Comparison of ENCODE assay signal across 35 cellular contexts in genomic region chr1:235145639-235146038, GRCh38.
"Had no signal": no experiment of that assay in that cellular context is flagged by ENCODE, and none has a peak within 500 bp of the region (broad histone marks: within the 10 kb centered on the region; RNA-seq: fewer than 3 reads in every experiment).

No MANE protein-coding gene starts in this region.

- H3K4me3 ChIP-seq: ascending aorta, cardiac muscle cell had no signal

- DNase-seq: activated B cell treated with CpG ODN at 0.5 μM for 24 hours; activated CD4-positive, alpha-beta memory T cell treated with anti-CD3 and anti-CD28 coated beads, Interleukin-2, amount 10 ng/mL, durations not matched to agents 7 days and 5 days; activated CD4-positive, alpha-beta T cell treated with anti-CD3 and anti-CD28 coated beads for 1 hour; activated CD4-positive, alpha-beta T cell treated with anti-CD3 and anti-CD28 coated beads for 36 hours; activated CD4-positive, alpha-beta T cell treated with anti-CD3 and anti-CD28 coated beads, Interleukin-2, amount 10 ng/mL, durations not matched to agents 7 days and 5 days; activated CD4-positive, alpha-beta T cell treated with anti-CD3 and anti-CD28 coated beads, Interleukin-2, amount 50 U/mL, for 48 hours; activated CD8-positive, alpha-beta memory T cell treated with anti-CD3 and anti-CD28 coated beads, Interleukin-2, amount 10 ng/mL, durations not matched to agents 7 days and 5 days; activated CD8-positive, alpha-beta memory T cell treated with anti-CD3 and anti-CD28 coated beads, Interleukin-2, amount 50 U/mL, for 48 hours; activated CD8-positive, alpha-beta T cell treated with anti-CD3 and anti-CD28 coated beads, Interleukin-2, amount 10 ng/mL, durations not matched to agents 7 days and 5 days; activated effector memory CD4-positive, alpha-beta T cell treated with Interleukin-2 at 50 U/mL for 16 hours; activated gamma-delta T cell; activated naive CD4-positive, alpha-beta T cell treated with anti-CD3 and anti-CD28 coated beads, Interleukin-2, amount 10 ng/mL, durations not matched to agents 7 days and 5 days; activated naive CD4-positive, alpha-beta T cell treated with Interleukin-2 at 50 U/mL for 16 hours; activated naive CD8-positive, alpha-beta T cell treated with anti-CD3 and anti-CD28 coated beads, Interleukin-2, amount 10 ng/mL, durations not matched to agents 7 days and 5 days; activated naive CD8-positive, alpha-beta T cell treated with anti-CD3 and anti-CD28 coated beads, Interleukin-2, amount 50 U/mL, for 24 hours; activated T-cell treated with anti-CD3 and anti-CD28 coated beads, Interleukin-2, amount 50 U/mL, for 4 hours; amygdala; anterior cingulate cortex; caudate nucleus; cerebellar nuclear complex; T-helper 1 cell; T-helper 2 cell; T-helper 9 cell had no signal

- H3K4me3 Mint-ChIP-seq: activated B cell treated with CpG ODN at 0.5 μM for 24 hours; activated CD4-positive, alpha-beta memory T cell treated with anti-CD3 and anti-CD28 coated beads, Interleukin-2, amount 10 ng/mL, durations not matched to agents 7 days and 5 days; activated CD4-positive, alpha-beta T cell treated with anti-CD3 and anti-CD28 coated beads for 36 hours; activated CD4-positive, alpha-beta T cell treated with anti-CD3 and anti-CD28 coated beads, Interleukin-2, amount 10 ng/mL, durations not matched to agents 7 days and 5 days; activated CD8-positive, alpha-beta memory T cell treated with anti-CD3 and anti-CD28 coated beads, Interleukin-2, amount 10 ng/mL, durations not matched to agents 7 days and 5 days; activated CD8-positive, alpha-beta T cell treated with anti-CD3 and anti-CD28 coated beads, Interleukin-2, amount 10 ng/mL, durations not matched to agents 7 days and 5 days; activated naive CD4-positive, alpha-beta T cell treated with anti-CD3 and anti-CD28 coated beads, Interleukin-2, amount 10 ng/mL, durations not matched to agents 7 days and 5 days; activated naive CD4-positive, alpha-beta T cell treated with anti-CD3 and anti-CD28 coated beads, Interleukin-2, amount 50 U/mL, for 24 hours; activated naive CD8-positive, alpha-beta T cell; activated naive CD8-positive, alpha-beta T cell treated with anti-CD3 and anti-CD28 coated beads, Interleukin-2, amount 10 ng/mL, durations not matched to agents 7 days and 5 days; activated naive CD8-positive, alpha-beta T cell treated with anti-CD3 and anti-CD28 coated beads, Interleukin-2, amount 50 U/mL, for 24 hours; activated T-cell treated with anti-CD3 and anti-CD28 coated beads, Interleukin-2, amount 50 U/mL, for 4 hours; brain; central memory CD8-positive, alpha-beta T cell; T-helper 1 cell treated with Interleukin-12 subunit alpha and Interleukin-12 subunit beta and Interleukin-4 antibody, amounts not matched to agents 30 μg/mL and 1 μg/mL, for 36 hours; T-helper 2 cell treated with Interferon-gamma antibody and Interleukin-4, amounts not matched to agents 5 μg/mL and 100 μg/mL, for 36 hours had no signal

- H3K4me1 ChIP-seq: ascending aorta had no signal

- H3K9me3 ChIP-seq: ascending aorta had no signal

- FAIRE-seq: bronchial epithelial cell, TTC549 had no signal

- H3K4me1 Mint-ChIP-seq: brain had no signal

- H3K27me3 Mint-ChIP-seq: activated B cell treated with CpG ODN at 0.5 μM for 24 hours; activated CD4-positive, alpha-beta memory T cell treated with anti-CD3 and anti-CD28 coated beads, Interleukin-2, amount 10 ng/mL, durations not matched to agents 7 days and 5 days; activated CD4-positive, alpha-beta T cell treated with anti-CD3 and anti-CD28 coated beads for 36 hours; activated CD4-positive, alpha-beta T cell treated with anti-CD3 and anti-CD28 coated beads, Interleukin-2, amount 10 ng/mL, durations not matched to agents 7 days and 5 days; activated CD8-positive, alpha-beta memory T cell treated with anti-CD3 and anti-CD28 coated beads, Interleukin-2, amount 10 ng/mL, durations not matched to agents 7 days and 5 days; activated naive CD4-positive, alpha-beta T cell treated with anti-CD3 and anti-CD28 coated beads, Interleukin-2, amount 10 ng/mL, durations not matched to agents 7 days and 5 days; activated naive CD4-positive, alpha-beta T cell treated with anti-CD3 and anti-CD28 coated beads, Interleukin-2, amount 50 U/mL, for 24 hours; activated naive CD8-positive, alpha-beta T cell; activated naive CD8-positive, alpha-beta T cell treated with anti-CD3 and anti-CD28 coated beads, Interleukin-2, amount 10 ng/mL, durations not matched to agents 7 days and 5 days; activated naive CD8-positive, alpha-beta T cell treated with anti-CD3 and anti-CD28 coated beads, Interleukin-2, amount 50 U/mL, for 24 hours; brain; central memory CD8-positive, alpha-beta T cell had no signal

- H3K27me3 ChIP-seq: ascending aorta, cardiac muscle cell had no signal

- H3K27ac Mint-ChIP-seq: activated B cell treated with CpG ODN at 0.5 μM for 24 hours; activated CD4-positive, alpha-beta memory T cell treated with anti-CD3 and anti-CD28 coated beads, Interleukin-2, amount 10 ng/mL, durations not matched to agents 7 days and 5 days; activated CD4-positive, alpha-beta T cell treated with anti-CD3 and anti-CD28 coated beads for 36 hours; activated CD4-positive, alpha-beta T cell treated with anti-CD3 and anti-CD28 coated beads, Interleukin-2, amount 10 ng/mL, durations not matched to agents 7 days and 5 days; activated CD8-positive, alpha-beta memory T cell treated with anti-CD3 and anti-CD28 coated beads, Interleukin-2, amount 10 ng/mL, durations not matched to agents 7 days and 5 days; activated CD8-positive, alpha-beta T cell treated with anti-CD3 and anti-CD28 coated beads, Interleukin-2, amount 10 ng/mL, durations not matched to agents 7 days and 5 days; activated naive CD4-positive, alpha-beta T cell treated with anti-CD3 and anti-CD28 coated beads, Interleukin-2, amount 10 ng/mL, durations not matched to agents 7 days and 5 days; activated naive CD4-positive, alpha-beta T cell treated with anti-CD3 and anti-CD28 coated beads, Interleukin-2, amount 50 U/mL, for 24 hours; activated naive CD8-positive, alpha-beta T cell; activated naive CD8-positive, alpha-beta T cell treated with anti-CD3 and anti-CD28 coated beads, Interleukin-2, amount 10 ng/mL, durations not matched to agents 7 days and 5 days; activated naive CD8-positive, alpha-beta T cell treated with anti-CD3 and anti-CD28 coated beads, Interleukin-2, amount 50 U/mL, for 24 hours; activated T-helper 2 cell treated with anti-CD3 and anti-CD28 coated beads, Interferon-gamma antibody, Interleukin-2, Interleukin-4, amounts not matched to agents 10 μg/mL and 5 μg/mL and 100 μg/mL, durations not matched to agents 14 hours and 24 hours and 36 hours; brain; T-helper 1 cell treated with Interleukin-12 subunit alpha and Interleukin-12 subunit beta and Interleukin-4 antibody, amounts not matched to agents 30 μg/mL and 1 μg/mL, for 36 hours; T-helper 2 cell treated with Interferon-gamma antibody and Interleukin-4, amounts not matched to agents 5 μg/mL and 100 μg/mL, for 36 hours had no signal

- ATAC-seq: activated CD4-positive, alpha-beta T cell treated with anti-CD3 and anti-CD28 coated beads for 36 hours; activated CD8-positive, alpha-beta memory T cell treated with anti-CD3 and anti-CD28 coated beads, Interleukin-2, amount 10 ng/mL, durations not matched to agents 7 days and 5 days; activated CD8-positive, alpha-beta T cell treated with anti-CD3 and anti-CD28 coated beads, Interleukin-2, amount 10 ng/mL, durations not matched to agents 7 days and 5 days; activated naive CD8-positive, alpha-beta T cell treated with anti-CD3 and anti-CD28 coated beads, Interleukin-2, amount 50 U/mL, for 24 hours; activated T-cell treated with anti-CD3 and anti-CD28 coated beads, Interleukin-2, amount 50 U/mL, for 4 hours had no signal

- H3K9me3 Mint-ChIP-seq: activated B cell treated with CpG ODN at 0.5 μM for 24 hours; activated CD4-positive, alpha-beta memory T cell treated with anti-CD3 and anti-CD28 coated beads, Interleukin-2, amount 10 ng/mL, durations not matched to agents 7 days and 5 days; activated CD4-positive, alpha-beta T cell treated with anti-CD3 and anti-CD28 coated beads, Interleukin-2, amount 10 ng/mL, durations not matched to agents 7 days and 5 days; activated naive CD4-positive, alpha-beta T cell treated with anti-CD3 and anti-CD28 coated beads, Interleukin-2, amount 10 ng/mL, durations not matched to agents 7 days and 5 days; activated naive CD4-positive, alpha-beta T cell treated with anti-CD3 and anti-CD28 coated beads, Interleukin-2, amount 50 U/mL, for 24 hours; activated naive CD8-positive, alpha-beta T cell treated with anti-CD3 and anti-CD28 coated beads, Interleukin-2, amount 10 ng/mL, durations not matched to agents 7 days and 5 days; activated naive CD8-positive, alpha-beta T cell treated with anti-CD3 and anti-CD28 coated beads, Interleukin-2, amount 50 U/mL, for 24 hours; activated T-cell treated with anti-CD3 and anti-CD28 coated beads, Interleukin-2, amount 50 U/mL, for 4 hours; activated T-helper 2 cell treated with anti-CD3 and anti-CD28 coated beads, Interferon-gamma antibody, Interleukin-2, Interleukin-4, amounts not matched to agents 10 μg/mL and 5 μg/mL and 100 μg/mL, durations not matched to agents 14 hours and 24 hours and 36 hours; brain; central memory CD8-positive, alpha-beta T cell; T-helper 1 cell treated with Interleukin-12 subunit alpha and Interleukin-12 subunit beta and Interleukin-4 antibody, amounts not matched to agents 30 μg/mL and 1 μg/mL, for 36 hours; T-helper 2 cell treated with Interferon-gamma antibody and Interleukin-4, amounts not matched to agents 5 μg/mL and 100 μg/mL, for 36 hours had no signal

- H3K27ac ChIP-seq: ascending aorta, cardiac muscle cell, VCaP had no signal
